16 cellular contexts compared by ENCODE assay signal in the genomic region with DNA sequence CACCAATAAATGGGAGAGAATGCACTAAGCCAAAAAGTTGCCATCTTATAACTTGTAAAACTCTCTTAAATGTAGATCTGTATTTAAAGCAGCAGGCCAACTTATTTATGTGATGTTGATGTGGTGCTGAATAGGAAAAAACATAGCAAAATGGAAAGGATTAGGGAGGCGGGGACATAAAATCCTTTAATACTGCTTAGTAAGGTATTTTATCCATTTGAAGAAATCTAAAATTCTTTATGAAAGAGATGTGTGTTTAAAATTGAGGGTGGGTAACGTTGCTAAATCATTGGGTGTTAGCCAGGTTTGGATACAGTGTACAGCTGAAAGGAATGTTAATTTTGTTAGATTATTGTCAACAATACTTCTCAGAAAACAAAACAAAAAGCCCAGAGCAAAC. TPM values are rescaled to one million over a fixed set of nuclear protein-coding genes. Genes with fewer than 3 reads are reported as not detected.
A peak's percentile ranks its signal among the peaks of the same experiment; 100 is the strongest.
DNase-seq lines count a peak whose midpoint lies in the region; ATAC-seq and TF ChIP-seq lines count a peak whose summit lies in the region.
"Had no signal": no experiment of that assay in that cellular context is flagged by ENCODE, and none has a peak within 500 bp of the region (broad histone marks: within the 10 kb centered on the region; RNA-seq: fewer than 3 reads in every experiment).

No MANE protein-coding gene starts in this region.

- TF ChIP-seq CTCF in IMR-90 (conservative IDR thresholded peaks at IDR 0.05; ENCODE audit: low read depth, low read length): no peak
- TF ChIP-seq CTCF in endothelial cell (IDR thresholded peaks at IDR 0.05; ENCODE audit: unreplicated experiment): no peak
- no peak for TF ChIP-seq CTCF in parathyroid adenoma (IDR thresholded peaks at IDR 0.05)

- no peak overlapping the region for H2AFZ ChIP-seq in IMR-90 (replicated peaks; ENCODE audit: low read length, poor library complexity)
- H2AFZ ChIP-seq in parathyroid adenoma: no peak overlapping the region

- no peak overlapping the region for H2BK15ac ChIP-seq in IMR-90 (ENCODE audit: low read depth, low read length)

- H3K4me3 ChIP-seq in CD4-positive, CD25-positive, alpha-beta regulatory T cell (ENCODE audit: low read depth, low read length): no peak overlapping the region
- H3K4me3 ChIP-seq in IMR-90 (ENCODE audit: insufficient read depth, low read depth, low read length): no peak overlapping the region
- H3K4me3 ChIP-seq in parathyroid adenoma (ENCODE audit: low read depth, low read length): no peak overlapping the region

- peaks cover 11% of the 10 kb centered on the region for H3K9me1 ChIP-seq in IMR-90 (ENCODE audit: insufficient read depth, low read length)

- H2BK20ac ChIP-seq in IMR-90 (ENCODE audit: low read depth, low read length): no peak overlapping the region

- no peak overlapping the region for H3K56ac ChIP-seq in IMR-90 (ENCODE audit: extremely low read depth, insufficient read depth, low read length)

- H3K9me3 ChIP-seq in CD4-positive, CD25-positive, alpha-beta regulatory T cell (ENCODE audit: control insufficient read depth in 2 of 2, low read length in 2 of 2): no peaks in the 10 kb centered on the region
- H3K9me3 ChIP-seq in IMR-90 (ENCODE audit: control insufficient read depth, insufficient read depth, low read length) (no peaks in the 10 kb centered on the region), parathyroid adenoma (ENCODE audit: control insufficient read depth, low read length) (no peaks in the 10 kb centered on the region)
- H3K9me3 ChIP-seq: BE2C had no signal

- in situ Hi-C loops in IMR-90 (cut with MboI; ENCODE audit: low sequenced_read_pairs): no loop called here

- peak overlapping the region; percentile 10 to 36 (median 11) for H3K27ac Mint-ChIP-seq in CD4-positive, CD25-positive, alpha-beta regulatory T cell
- H3K27ac Mint-ChIP-seq in endothelial cell (ENCODE audit: unreplicated experiment): peak overlapping the region; percentile 26
- peak overlapping the region in 4 of 10 donors; percentile 2 to 75 (median 23) for H3K27ac Mint-ChIP-seq in naive thymus-derived CD8-positive, alpha-beta T cell

- no peak overlapping the region for H4K5ac ChIP-seq in IMR-90 (ENCODE audit: low read depth, low read length)

- no peak overlapping the region for H3K4me2 ChIP-seq in IMR-90 (ENCODE audit: low read depth, low read length)
- peak overlapping the region; percentile 13 for H3K4me2 ChIP-seq in parathyroid adenoma (ENCODE audit: low read length)

- no CpG with 5 or more reads among the region's 2 CpGs for WGBS in IMR-90 (ENCODE audit: extremely low coverage in 2 of 2, insufficient read length in 1 of 2), 2 experiments

- H3K4me1 Mint-ChIP-seq in CD4-positive, CD25-positive, alpha-beta regulatory T cell: peaks cover 6 to 28% (median 17%) of the 10 kb centered on the region in 4 donors
- peaks cover 15% of the 10 kb centered on the region for H3K4me1 Mint-ChIP-seq in endothelial cell (ENCODE audit: unreplicated experiment)
- H3K4me1 Mint-ChIP-seq in naive thymus-derived CD8-positive, alpha-beta T cell: peaks cover 3 to 14% (median 10%) of the 10 kb centered on the region in 4 donors
- H3K4me1 Mint-ChIP-seq: H9 had no signal

- H4K8ac ChIP-seq in IMR-90 (ENCODE audit: low read depth in 2 of 2, low read length in 2 of 2): no peak overlapping the region

- dilution Hi-C loops in IMR-90 (cut with HindIII; ENCODE audit: low sequenced_read_pairs, unreplicated experiment): no loop called here

- H3K23ac ChIP-seq in IMR-90 (ENCODE audit: low read depth, low read length): no peak overlapping the region

- no peak overlapping the region for H2AK5ac ChIP-seq in IMR-90 (ENCODE audit: low read depth, low read length)

- peaks cover 37% of the 10 kb centered on the region for H3K79me2 ChIP-seq in parathyroid adenoma

- no peak for TF ChIP-seq RAD21 in IMR-90 (IDR thresholded peaks at IDR 0.05; ENCODE audit: low read length)

- H3K27me3 Mint-ChIP-seq in CD4-positive, CD25-positive, alpha-beta regulatory T cell: no peaks in the 10 kb centered on the region
- H3K27me3 Mint-ChIP-seq in endothelial cell (ENCODE audit: unreplicated experiment): peaks cover 4% of the 10 kb centered on the region
- H3K27me3 Mint-ChIP-seq in naive thymus-derived CD8-positive, alpha-beta T cell: no peaks in the 10 kb centered on the region
- H3K27me3 Mint-ChIP-seq: CD8-positive, alpha-beta memory T cell had no signal

- H2BK120ac ChIP-seq in IMR-90 (ENCODE audit: low read depth, low read length): no peak overlapping the region

- no TSS peak for BruUV-seq in IMR-90 (replicated peaks; lab: Mats Ljungman, UMichigan)

- H4K91ac ChIP-seq in IMR-90 (ENCODE audit: insufficient read depth, low read depth, low read length): no peak overlapping the region

- no peak overlapping the region for H3K4me3 Mint-ChIP-seq in CD4-positive, CD25-positive, alpha-beta regulatory T cell
- H3K4me3 Mint-ChIP-seq in endothelial cell (ENCODE audit: unreplicated experiment): no peak overlapping the region
- no peak overlapping the region for H3K4me3 Mint-ChIP-seq in naive thymus-derived CD8-positive, alpha-beta T cell
- H3K4me3 Mint-ChIP-seq: CD8-positive, alpha-beta memory T cell; H9 had no signal

- peaks cover 45% of the 10 kb centered on the region; the same call in 1 of the 2 replicates for H4K20me1 ChIP-seq in IMR-90 (ENCODE audit: insufficient read depth, low read length)

- no peak for ATAC-seq in CD4-positive, CD25-positive, alpha-beta regulatory T cell (ENCODE audit: low read depth in 2 of 2)
- no peak for ATAC-seq in IMR-90 (ENCODE audit: low read depth)
- no peak for ATAC-seq in naive thymus-derived CD8-positive, alpha-beta T cell

- no peak for DNase-seq in CD4-positive, CD25-positive, alpha-beta regulatory T cell
- DNase-seq in IMR-90: no peak
- DNase-seq in endothelial cell (ENCODE audit: low spot score): no peak
- no peak for DNase-seq in EL
- DNase-seq in NOMO-1 treated with DMSO at 0.1 percent for 48 hours (lab: John Stamatoyannopoulos, UW; ENCODE audit: unreplicated experiment): no peak
- no peak for DNase-seq in naive thymus-derived CD8-positive, alpha-beta T cell
- DNase-seq: BE2C; CD8-positive, alpha-beta memory T cell; DMS79; H9; KBM-7; NCI-H1048; NCI-H2227 treated with DMSO at 0.1 percent for 48 hours; NCI-H524; SHP77 treated with DMSO at 0.1 percent for 48 hours had no signal

- no peak overlapping the region for H2AK9ac ChIP-seq in IMR-90 (replicated peaks; ENCODE audit: low read depth, low read length, poor library complexity)

- no peak overlapping the region for H3K9ac ChIP-seq in IMR-90 (ENCODE audit: low read depth, low read length)
- no peak overlapping the region for H3K9ac ChIP-seq in parathyroid adenoma

- TF ChIP-seq POLR2A in IMR-90 (IDR thresholded peaks at IDR 0.05; ENCODE audit: low read depth, low read length): no peak

- no peak overlapping the region for H3K27ac ChIP-seq in CD4-positive, CD25-positive, alpha-beta regulatory T cell (ENCODE audit: insufficient read depth, low read length, poor library complexity, severe bottlenecking)
- H3K27ac ChIP-seq in IMR-90 (ENCODE audit: insufficient read depth, low read length): no peak overlapping the region
- H3K27ac ChIP-seq in parathyroid adenoma: no peak overlapping the region

- no peaks in the 10 kb centered on the region for H3K27me3 ChIP-seq in CD4-positive, CD25-positive, alpha-beta regulatory T cell (ENCODE audit: control insufficient read depth, insufficient read depth, low read length)
- no peaks in the 10 kb centered on the region for H3K27me3 ChIP-seq in IMR-90 (ENCODE audit: control insufficient read depth, insufficient read depth, low read length)
- H3K27me3 ChIP-seq in parathyroid adenoma (ENCODE audit: control insufficient read depth, insufficient read depth, low read length): no peaks in the 10 kb centered on the region
- H3K27me3 ChIP-seq: BE2C had no signal

- peaks cover 4% of the 10 kb centered on the region for H3K4me1 ChIP-seq in CD4-positive, CD25-positive, alpha-beta regulatory T cell (ENCODE audit: control insufficient read depth, insufficient read depth, low read length, poor library complexity, severe bottlenecking)
- H3K4me1 ChIP-seq in IMR-90 (ENCODE audit: control insufficient read depth, insufficient read depth, low read length): peaks cover 31% of the 10 kb centered on the region
- H3K4me1 ChIP-seq in parathyroid adenoma: peaks cover 17% of the 10 kb centered on the region
- H3K4me1 ChIP-seq: BE2C had no signal

- H3K79me1 ChIP-seq in IMR-90 (ENCODE audit: low read depth in 1 of 2, low read length in 2 of 2): peaks cover 12 to 78% of the 10 kb centered on the region in 2 experiments

- no peaks in the 10 kb centered on the region for H3K36me3 ChIP-seq in CD4-positive, CD25-positive, alpha-beta regulatory T cell (ENCODE audit: control insufficient read depth, insufficient read depth, low read length)
- H3K36me3 ChIP-seq in IMR-90 (ENCODE audit: control insufficient read depth, insufficient read depth, low read length) (no peaks in the 10 kb centered on the region), parathyroid adenoma (ENCODE audit: control insufficient read depth, insufficient read depth, low read length) (no peaks in the 10 kb centered on the region)
- H3K36me3 ChIP-seq: BE2C had no signal

- no peaks in the 10 kb centered on the region for H3K9me3 Mint-ChIP-seq in CD4-positive, CD25-positive, alpha-beta regulatory T cell
- no peaks in the 10 kb centered on the region for H3K9me3 Mint-ChIP-seq in endothelial cell (ENCODE audit: unreplicated experiment)
- H3K9me3 Mint-ChIP-seq in naive thymus-derived CD8-positive, alpha-beta T cell: no peaks in the 10 kb centered on the region
- H3K9me3 Mint-ChIP-seq: CD8-positive, alpha-beta memory T cell; H9 had no signal

- CTCF ChIA-PET in IMR-90 (lab: Yijun Ruan, JAX): no interaction called here

- peaks cover 3% of the 10 kb centered on the region for H3K36me3 Mint-ChIP-seq in CD4-positive, CD25-positive, alpha-beta regulatory T cell
- H3K36me3 Mint-ChIP-seq in endothelial cell (ENCODE audit: low read depth, unreplicated experiment): no peaks in the 10 kb centered on the region
- peaks cover 0 to 4% (median 0%) of the 10 kb centered on the region in 3 donors for H3K36me3 Mint-ChIP-seq in naive thymus-derived CD8-positive, alpha-beta T cell

- POLR2A ChIA-PET in IMR-90 (lab: Charles Lee; ENCODE audit: unreplicated experiment): no interaction called here
- POLR2A ChIA-PET in naive thymus-derived CD8-positive, alpha-beta T cell (lab: Charles Lee): no interaction called here

- no peak overlapping the region for H3K14ac ChIP-seq in IMR-90 (replicated peaks; ENCODE audit: low read depth, low read length)

- peak overlapping the region; percentile 30 for H2BK5ac ChIP-seq in IMR-90 (ENCODE audit: low read depth, low read length, poor library complexity, severe bottlenecking)

- intact Hi-C loops in IMR-90 (cut with micrococcal nuclease): no loop called here

- no peak overlapping the region for H3K4ac ChIP-seq in IMR-90 (ENCODE audit: low read depth, low read length)

- H3K18ac ChIP-seq in IMR-90 (ENCODE audit: low read depth, low read length): no peak overlapping the region

RNA-seq across cellular contexts. Expression of gene SNTB2, which starts 14.3 kb away (rescaled TPM):
- total RNA-seq in CD4-positive, CD25-positive, alpha-beta regulatory T cell: 25.9 TPM
- polyA plus RNA-seq in CD4-positive, CD25-positive, alpha-beta regulatory T cell: 10 to 100 TPM in 1 of 4 donors, 1 to 10 TPM in 3; 5.9 to 17.4 (median 7.7) TPM
- total RNA-seq in IMR-90 (2012; rRNA removed) (47.5 and 58.0 TPM in 2 replicates), endothelial cell (ENCODE audit: unreplicated experiment) (16.8 TPM)
- 23.5 and 24.8 TPM in 2 replicates for polyA plus RNA-seq in IMR-90 (2012; rRNA removed)
- 7.3 and 30.5 TPM in 2 replicates for polyA plus RNA-seq in IMR-90 (2012; cell fraction: cytosol; rRNA removed)
- polyA plus RNA-seq in IMR-90 (2012; cell fraction: nucleus; rRNA removed; ENCODE audit: low replicate concordance): 43.5 and 44.6 TPM in 2 replicates
- total RNA-seq in naive thymus-derived CD8-positive, alpha-beta T cell: 10 to 100 TPM; 11.0 to 12.9 TPM
- 10 to 100 TPM in 1 of 3 donors, 1 to 10 TPM in 2; 3.7 to 15.0 (median 7.6) TPM for polyA plus RNA-seq in naive thymus-derived CD8-positive, alpha-beta T cell
